In genomic region chr13:77698211-77699058, GRCh38 we compare ENCODE assay signal across 8 cellular contexts. TPM values are rescaled to one million over a fixed set of nuclear protein-coding genes. Genes with fewer than 3 reads are reported as not detected.
DNase-seq lines count a peak whose midpoint lies in the region; ATAC-seq and TF ChIP-seq lines count a peak whose summit lies in the region.

No MANE protein-coding gene starts in this region.

- H3K9me3 ChIP-seq in PC-9 (ENCODE audit: insufficient read depth, low read depth) = no peaks in the 10 kb centered on the region

- H4K20me1 ChIP-seq in PC-9 (ENCODE audit: insufficient read depth) = no peaks in the 10 kb centered on the region

- peaks cover 17% of the 10 kb centered on the region for H3K4me1 ChIP-seq in PC-9 (replicated peaks; ENCODE audit: insufficient read depth)

- peaks cover 20% of the 10 kb centered on the region for H3K4me1 Mint-ChIP-seq in type B pancreatic cell (ENCODE audit: unreplicated experiment)

- H3K36me3 Mint-ChIP-seq in type B pancreatic cell = peaks cover 4% of the 10 kb centered on the region

- peak overlapping the region; percentile 98 for H3K4me3 Mint-ChIP-seq in type B pancreatic cell

- CTCF ChIA-PET in PC-9 (lab: Charles Lee) = no interaction called here

- TF ChIP-seq CTCF in PC-9 (conservative IDR thresholded peaks at IDR 0.05) (no peak), type B pancreatic cell (conservative IDR thresholded peaks at IDR 0.05) (peak; percentile 50)

- no peaks in the 10 kb centered on the region for H3K27me3 ChIP-seq in PC-9 (ENCODE audit: insufficient read depth, low read depth)

- no TSS peak for BruUV-seq in PC-9 (replicated peaks; lab: Mats Ljungman, UMichigan)

- peak overlapping the region; percentile 65 for H3K4me3 ChIP-seq in PC-9

- H3K9me2 ChIP-seq in PC-9 (ENCODE audit: insufficient read depth) = no peaks in the 10 kb centered on the region

- H3K36me3 ChIP-seq in PC-9 (ENCODE audit: low read depth) = no peaks in the 10 kb centered on the region

- intact Hi-C loops in PC-9 (cut with micrococcal nuclease; ENCODE audit: unreplicated experiment) = loop anchor here (10.0 kb wide), 1 partner anchor 374 kb away; the partner anchor contains the start of gene MYCBP2

- peak overlapping the region; percentile 85 for H3K27ac Mint-ChIP-seq in type B pancreatic cell

- peak overlapping the region; percentile 86 for H3K4me2 ChIP-seq in PC-9

- peaks cover 13% of the 10 kb centered on the region; the same call in 1 of the 2 replicates for H3K79me2 ChIP-seq in PC-9 (ENCODE audit: low read depth)

- H3K9me3 Mint-ChIP-seq in type B pancreatic cell = no peaks in the 10 kb centered on the region

- peak overlapping the region; percentile 87 for H2AFZ ChIP-seq in PC-9

- peak; percentile 15 for ATAC-seq in GM19025 (IDR thresholded peaks at IDR 0.05; ENCODE audit: low read depth, unreplicated experiment)
- ATAC-seq in HG03280 (IDR thresholded peaks at IDR 0.05; ENCODE audit: unreplicated experiment) = peak; percentile 32

- DNase-seq in Ammon's horn (ENCODE audit: low spot score) (peak; percentile 71), PC-9 (peak in 1 of 2 experiments; percentile 8), activated gamma-delta T cell treated with Interleukin-2 at 50 U/mL for 16 hours (peak; percentile 28), globus pallidus (ENCODE audit: low spot score) (peak; percentile 76), nucleus accumbens (lab: John Stamatoyannopoulos, UW) (peak in 45 of 56 donors; percentile 9 to 73 (median 44)), type B pancreatic cell (ENCODE audit: extremely low spot score, unreplicated experiment) (peak; percentile 71)

- H3K27me3 Mint-ChIP-seq in type B pancreatic cell = peaks cover 40% of the 10 kb centered on the region

- H3K27ac ChIP-seq in PC-9 = no peak overlapping the region

- peaks cover 12% of the 10 kb centered on the region for H3F3A ChIP-seq in PC-9 (ENCODE audit: insufficient read depth, low read depth)

- POLR2A ChIA-PET in PC-9 (lab: Charles Lee; ENCODE audit: unreplicated experiment) = no interaction called here

RNA-seq across cellular contexts. Expression of gene SLAIN1, which starts 0.9 kb away (rescaled TPM):
- total RNA-seq in PC-9 (2021) (2.3 and 2.4 TPM in 2 replicates), type B pancreatic cell (ENCODE audit: low replicate concordance) (22.4 and 27.7 TPM in 2 replicates)
